1 cellular context compared by ENCODE assay signal in genomic region chrX:72308209-72308565, GRCh38.
TF ChIP-seq lines count a peak whose summit lies in the region.

No MANE protein-coding gene starts in this region.

TF ChIP-seq in H1, 55 proteins besides CTCF, POLR2A, EP300 and RAD21:
- TF ChIP-seq SP2 (IDR thresholded peaks at IDR 0.05; ENCODE audit: low read length) = no peak
- TF ChIP-seq BCL11A (IDR thresholded peaks at IDR 0.05; ENCODE audit: low read depth in 2 of 2, low read length in 2 of 2) = no peak
- no peak for TF ChIP-seq TAF7 (optimal IDR thresholded peaks at IDR 0.05; ENCODE audit: borderline replicate concordance, low read depth, low read length)
- TF ChIP-seq, protein P1, sequence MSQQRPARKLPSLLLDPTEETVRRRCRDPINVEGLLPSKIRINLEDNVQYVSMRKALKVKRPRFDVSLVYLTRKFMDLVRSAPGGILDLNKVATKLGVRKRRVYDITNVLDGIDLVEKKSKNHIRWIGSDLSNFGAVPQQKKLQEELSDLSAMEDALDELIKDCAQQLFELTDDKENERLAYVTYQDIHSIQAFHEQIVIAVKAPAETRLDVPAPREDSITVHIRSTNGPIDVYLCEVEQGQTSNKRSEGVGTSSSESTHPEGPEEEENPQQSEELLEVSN (IDR thresholded peaks at IDR 0.05) = no peak
- TF ChIP-seq ASH2L (IDR thresholded peaks at IDR 0.05; ENCODE audit: low read length) = no peak
- TF ChIP-seq CHD2 (IDR thresholded peaks at IDR 0.05; ENCODE audit: low read length) = no peak
- no peak for TF ChIP-seq RNF2 (IDR thresholded peaks at IDR 0.05; ENCODE audit: borderline replicate concordance, low read depth, low read length, missing control alignments, poor library complexity, severe bottlenecking)
- TF ChIP-seq KDM1A (IDR thresholded peaks at IDR 0.05; ENCODE audit: borderline replicate concordance, low read length) = no peak
- TF ChIP-seq RFX5 (IDR thresholded peaks at IDR 0.05; ENCODE audit: borderline replicate concordance, low read depth, low read length) = no peak
- TF ChIP-seq SP4 (IDR thresholded peaks at IDR 0.05; ENCODE audit: low read length) = no peak
- TF ChIP-seq POU5F1 (IDR thresholded peaks at IDR 0.05; ENCODE audit: low read depth, low read length) = no peak
- TF ChIP-seq, protein P2, sequence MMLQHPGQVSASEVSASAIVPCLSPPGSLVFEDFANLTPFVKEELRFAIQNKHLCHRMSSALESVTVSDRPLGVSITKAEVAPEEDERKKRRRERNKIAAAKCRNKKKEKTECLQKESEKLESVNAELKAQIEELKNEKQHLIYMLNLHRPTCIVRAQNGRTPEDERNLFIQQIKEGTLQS (IDR thresholded peaks at IDR 0.05; ENCODE audit: insufficient read depth, low read depth, low read length) = no peak
TF ChIP-seq in H1: peak in this region for 0.
